ENCODE assay signal across 8 cellular contexts in the genomic region with DNA sequence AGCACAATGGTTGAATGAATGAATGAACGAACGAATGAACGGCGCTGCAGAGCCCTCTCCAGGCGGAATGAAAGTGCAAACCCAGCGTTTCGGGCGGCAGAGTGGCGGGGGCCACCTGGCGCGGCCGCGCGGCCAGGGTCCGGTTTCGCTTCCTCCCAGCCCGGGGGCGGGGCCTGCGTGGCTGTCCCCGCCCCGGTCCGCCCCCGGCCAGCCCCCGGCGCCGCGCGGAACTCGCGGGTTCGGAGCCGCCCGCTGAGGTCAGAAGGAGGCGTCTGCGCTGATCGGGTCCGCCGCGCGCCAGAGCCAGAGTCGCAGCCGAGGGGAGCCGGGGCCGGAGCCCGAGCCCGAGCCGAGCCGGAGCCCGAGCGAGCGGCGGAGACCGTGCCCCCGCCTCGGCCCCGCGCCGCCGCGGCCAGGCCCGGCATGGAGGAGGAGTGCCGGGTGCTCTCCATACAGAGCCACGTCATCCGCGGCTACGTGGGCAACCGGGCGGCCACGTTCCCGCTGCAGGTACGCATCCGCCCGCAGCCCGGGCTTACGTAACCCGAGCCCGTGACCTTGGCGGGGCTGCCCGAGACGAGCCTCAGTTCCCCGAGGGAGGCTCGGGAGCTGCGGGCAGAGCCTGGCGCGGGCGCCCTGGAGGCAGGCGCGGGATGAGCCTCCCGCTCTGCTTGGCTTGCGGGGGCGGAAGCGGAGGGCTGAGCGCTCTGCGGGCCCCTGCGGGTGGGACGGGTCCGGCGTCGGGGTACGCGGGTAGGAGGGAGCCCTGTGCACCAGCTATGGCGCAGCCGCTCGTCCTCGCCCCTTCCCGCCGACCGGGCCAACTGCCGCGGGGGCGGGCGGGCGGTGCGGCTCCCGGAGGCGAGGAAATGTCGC. TPM values are rescaled to one million over a fixed set of nuclear protein-coding genes. Genes with fewer than 3 reads are reported as not detected.
A peak's percentile ranks its signal among the peaks of the same experiment; 100 is the strongest.
DNase-seq lines count a peak whose midpoint lies in the region; ATAC-seq and TF ChIP-seq lines count a peak whose summit lies in the region.

A gene (plus strand): TSS at position 258 of the 876 bp plus-strand sequence. CDS start 166 bp downstream, at position 424.

- 0% methylated on average over 81 to 109 of the region's 117 CpGs for WGBS in mesodermal cell (ENCODE audit: insufficient coverage in 2 of 2), 2 experiments

- DNase-seq in GM19240 (ENCODE audit: insufficient read length, low spot score) (peak; percentile 61), NOMO-1 (lab: John Stamatoyannopoulos, UW; ENCODE audit: unreplicated experiment in 2 of 2) (peak; percentile 83 to 91)
- DNase-seq in activated CD8-positive, alpha-beta memory T cell treated with anti-CD3 and anti-CD28 coated beads for 48 hours (ENCODE audit: low read depth in 2 of 3, low spot score in 2 of 3): peak; percentile 55 to 68 (median 65)
- DNase-seq in stimulated activated CD8-positive, alpha-beta memory T cell treated with anti-CD3 and anti-CD28 coated beads, Interleukin-15, amount 100 ng/mL, for 24 hours (ENCODE audit: low read depth): peak; percentile 71

- H3K27me3 ChIP-seq in endocrine pancreas (ENCODE audit: control insufficient read depth, insufficient read depth, low read length): no peaks in the 10 kb centered on the region

- no peaks in the 10 kb centered on the region for H3K4me1 ChIP-seq in endocrine pancreas (ENCODE audit: control insufficient read depth, insufficient read depth, low read length)
- peaks cover 11% of the 10 kb centered on the region for H3K4me1 ChIP-seq in mesodermal cell (ENCODE audit: control insufficient read depth, insufficient read depth, low read length, poor library complexity, severe bottlenecking)

- no peak for TF ChIP-seq CTCF in C4-2B (conservative IDR thresholded peaks at IDR 0.05)

- H3K27ac ChIP-seq in C4-2B (peak within 1 kb of the TSS; percentile 99), mesodermal cell (ENCODE audit: low read depth, low read length, severe bottlenecking) (peak within 1 kb of the TSS; percentile 49)

- H3K36me3 ChIP-seq in endocrine pancreas (ENCODE audit: control insufficient read depth, insufficient read depth, low read length) (no peaks in the 10 kb centered on the region), mesodermal cell (ENCODE audit: control insufficient read depth, insufficient read depth, low read length) (peaks cover 8% of the 10 kb centered on the region)

- H3K9me3 ChIP-seq in endocrine pancreas (ENCODE audit: control insufficient read depth, low read length): no peaks in the 10 kb centered on the region
- no peaks in the 10 kb centered on the region for H3K9me3 ChIP-seq in mesodermal cell (ENCODE audit: control insufficient read depth, low read length)

- no peak within 1 kb of the TSS for H3K4me3 ChIP-seq in endocrine pancreas (ENCODE audit: control insufficient read depth, insufficient read depth, low read length)
- peak within 1 kb of the TSS; percentile 81 for H3K4me3 ChIP-seq in mesodermal cell (ENCODE audit: extremely low read depth, insufficient read depth, low read length, poor library complexity, severe bottlenecking)

- peak within 1 kb of the TSS; percentile 92 for H3K9ac ChIP-seq in endocrine pancreas (ENCODE audit: control insufficient read depth, insufficient read depth, low read length)

- peak; percentile 60 for ATAC-seq in HG03442 (IDR thresholded peaks at IDR 0.05; ENCODE audit: unreplicated experiment)

RNA-seq across cellular contexts. Expression of the gene that starts here (rescaled TPM):
- 75.8 TPM for polyA plus RNA-seq in mesodermal cell (2013, experiment 1 of 2)
- polyA plus RNA-seq in mesodermal cell (2013, experiment 2 of 2): 65.7 TPM
